ENCODE assay signal across 8 cellular contexts in genomic region chr12:55715833-55716581, GRCh38. TPM values are rescaled to one million over a fixed set of nuclear protein-coding genes. Genes with fewer than 3 reads are reported as not detected.
A peak's percentile ranks its signal among the peaks of the same experiment; 100 is the strongest.
DNase-seq lines count a peak whose midpoint lies in the region; ATAC-seq and TF ChIP-seq lines count a peak whose summit lies in the region.

BLOC1S1 (plus strand) TSS chr12:55716046; CDS start chr12:55716052, 6 bp downstream.

- no peaks in the 10 kb centered on the region for H3K36me3 Mint-ChIP-seq in T-helper 17 cell (ENCODE audit: low read depth)

- H3K27me3 ChIP-seq in left ventricle myocardium inferior (ENCODE audit: low read depth) (no peaks in the 10 kb centered on the region), psoas muscle (ENCODE audit: insufficient read depth in 3 of 3, low read length in 2 of 3) (no peaks in the 10 kb centered on the region)

- WGBS in psoas muscle, 3 donors, result 0 to 1% (median 0%) methylated on average over 42 of the region's 42 CpGs
- WGBS in urinary bladder, result under 1% methylated on average over 42 of the region's 42 CpGs

- H3K36me3 ChIP-seq in left ventricle myocardium inferior, result no peaks in the 10 kb centered on the region
- no peaks in the 10 kb centered on the region for H3K36me3 ChIP-seq in psoas muscle (ENCODE audit: insufficient read depth in 1 of 2, low read depth in 1 of 2)
- no peaks in the 10 kb centered on the region for H3K36me3 ChIP-seq in urinary bladder (ENCODE audit: insufficient read depth)

- H3K27me3 Mint-ChIP-seq in T-helper 17 cell, result no peaks in the 10 kb centered on the region

- H3K4me3 ChIP-seq in left ventricle myocardium inferior (peak within 1 kb of the TSS; percentile 78), psoas muscle (peak within 1 kb of the TSS; percentile 69), urinary bladder (ENCODE audit: low read depth, low read length) (peak within 1 kb of the TSS; percentile 71)

- peak within 1 kb of the TSS; percentile 97 for H3K27ac ChIP-seq in left ventricle myocardium inferior (replicated peaks)
- peak within 1 kb of the TSS; percentile 92 for H3K27ac ChIP-seq in psoas muscle
- H3K27ac ChIP-seq in urinary bladder (ENCODE audit: low read depth), result peak within 1 kb of the TSS; percentile 89

- DNase-seq in NCI-H187 (lab: John Stamatoyannopoulos, UW) (peak; percentile 92 to 95), T-helper 17 cell (peak; percentile 88 to 94 (median 92)), amygdala (lab: John Stamatoyannopoulos, UW) (peak in 55 of 56 donors; percentile 34 to 90 (median 79)), left ventricle myocardium inferior (peak; percentile 91), psoas muscle (peak; percentile 94 to 97)

- ATAC-seq in GM18499 (IDR thresholded peaks at IDR 0.05; ENCODE audit: insufficient read depth, unreplicated experiment) (peak; percentile 50), HG02938 (IDR thresholded peaks at IDR 0.05; ENCODE audit: unreplicated experiment) (peak; percentile 84), T-helper 17 cell (peak; percentile 97), psoas muscle (peak; percentile 50 to 67 (median 60))

- no peak for TF ChIP-seq CTCF in left ventricle myocardium inferior (IDR thresholded peaks at IDR 0.05; ENCODE audit: borderline replicate concordance)
- peak; percentile 6 for TF ChIP-seq CTCF in psoas muscle (IDR thresholded peaks at IDR 0.05)

- intact Hi-C loops in left ventricle myocardium inferior (cut with micrococcal nuclease), result no loop called here
- intact Hi-C loops in psoas muscle (cut with DNase I), result loop anchor here (1.0 to 5.0 kb wide), 2 partner anchors 11 to 34 kb away; a partner anchor contains a TSS

- H3K4me1 Mint-ChIP-seq in T-helper 17 cell, result peaks cover 24% of the 10 kb centered on the region

- H3K9me3 ChIP-seq in T-helper 17 cell (ENCODE audit: control insufficient read depth, low read length, poor library complexity, severe bottlenecking), result no peaks in the 10 kb centered on the region
- H3K9me3 ChIP-seq in left ventricle myocardium inferior (replicated peaks), result no peaks in the 10 kb centered on the region
- no peaks in the 10 kb centered on the region for H3K9me3 ChIP-seq in psoas muscle

- H3K4me1 ChIP-seq in left ventricle myocardium inferior (peaks cover 89% of the 10 kb centered on the region), psoas muscle (peaks cover 83% of the 10 kb centered on the region), urinary bladder (ENCODE audit: insufficient read depth) (no peaks in the 10 kb centered on the region)

- peak within 1 kb of the TSS; percentile 98 for H3K27ac Mint-ChIP-seq in T-helper 17 cell

- peak within 1 kb of the TSS; percentile 98 for H3K4me3 Mint-ChIP-seq in T-helper 17 cell

RNA-seq across cellular contexts. Expression of gene BLOC1S1, which starts in this region (rescaled TPM):
- 10 to 100 TPM; 41.1 to 42.0 TPM for total RNA-seq in T-helper 17 cell
- total RNA-seq in left ventricle myocardium inferior, result 109 TPM
- 100 to 1,000 TPM; 127 to 193 (median 165) TPM for total RNA-seq in psoas muscle
- polyA plus RNA-seq in psoas muscle, result 100 to 1,000 TPM; 185 to 260 (median 228) TPM
- 48.4 TPM for total RNA-seq in urinary bladder
- 237 TPM for polyA plus RNA-seq in urinary bladder

Comparison
In these comparisons a context has a peak if more than half of its experiments do, and no peak if none do; other contexts are left out.
1. Peak in every context shown above with its lines: DNase-seq, ATAC-seq, H3K4me3 ChIP-seq and H3K27ac ChIP-seq.